8 cellular contexts compared by ENCODE assay signal in the genomic region with DNA sequence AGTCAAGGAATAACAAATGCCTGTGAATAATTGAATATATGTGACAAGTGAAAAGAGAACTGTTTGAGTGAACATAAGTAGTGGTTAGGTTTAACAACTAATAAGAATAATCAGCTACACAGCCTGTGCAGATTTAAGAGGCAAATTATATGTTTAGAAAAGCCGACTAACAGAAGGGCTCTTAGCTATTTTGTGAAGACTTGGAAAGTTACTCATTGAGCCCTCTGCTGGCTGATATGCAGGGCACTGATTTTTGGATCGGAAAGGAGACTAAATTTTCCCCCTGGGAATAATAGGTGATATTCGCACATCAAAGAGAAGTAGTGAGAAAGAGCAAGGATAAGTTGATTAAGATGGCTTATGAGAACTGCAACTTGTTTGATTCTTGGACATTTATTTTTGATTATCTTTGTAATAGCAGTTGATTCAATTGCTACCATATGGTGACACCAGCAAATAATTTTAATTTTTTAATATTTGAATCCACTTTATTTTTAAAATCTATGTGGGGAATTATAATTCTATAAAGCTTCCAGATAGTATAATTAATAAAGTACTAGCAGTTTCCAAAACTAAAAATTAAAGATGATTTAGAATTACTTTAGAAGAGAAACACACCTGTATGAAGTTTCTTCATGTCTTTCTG.
A peak's percentile ranks its signal among the peaks of the same experiment; 100 is the strongest.
DNase-seq lines count a peak whose midpoint lies in the region; ATAC-seq and TF ChIP-seq lines count a peak whose summit lies in the region.

No MANE protein-coding gene starts in this region.

- no peak overlapping the region for H3K27ac Mint-ChIP-seq in activated naive CD4-positive, alpha-beta T cell treated with anti-CD3 and anti-CD28 coated beads for 36 hours
- H3K27ac Mint-ChIP-seq in activated T-cell treated with anti-CD3 and anti-CD28 coated beads, Interleukin-2, amount 50 U/mL, for 24 hours, result no peak overlapping the region

- CTCF ChIA-PET in RWPE1 (lab: Yijun Ruan, JAX), result interaction anchor here (0.5 to 1.3 kb wide), 12 partner anchors 9 to 567 kb away, joined by 3 to 7 read pairs (median 3); no protein-coding TSS in a partner anchor
- CTCF ChIA-PET in activated naive CD4-positive, alpha-beta T cell treated with anti-CD3 and anti-CD28 coated beads for 36 hours (lab: Charles Lee), result interaction anchor here (0.7 kb wide), 1 partner anchor 332 kb away, joined by 3 read pairs; no protein-coding TSS in a partner anchor

- H3K9me3 Mint-ChIP-seq in activated naive CD4-positive, alpha-beta T cell treated with anti-CD3 and anti-CD28 coated beads for 36 hours, result peaks cover 1% of the 10 kb centered on the region
- H3K9me3 Mint-ChIP-seq in activated T-cell treated with anti-CD3 and anti-CD28 coated beads, Interleukin-2, amount 50 U/mL, for 24 hours, result no peaks in the 10 kb centered on the region

- no peak overlapping the region for H3K4me3 Mint-ChIP-seq in activated naive CD4-positive, alpha-beta T cell treated with anti-CD3 and anti-CD28 coated beads for 36 hours
- no peak overlapping the region for H3K4me3 Mint-ChIP-seq in activated T-cell treated with anti-CD3 and anti-CD28 coated beads, Interleukin-2, amount 50 U/mL, for 24 hours

- H3K27me3 ChIP-seq in gastroesophageal sphincter (no peaks in the 10 kb centered on the region), sigmoid colon (no peaks in the 10 kb centered on the region)

- H3K4me1 ChIP-seq in gastroesophageal sphincter (peaks cover 0 to 6% (median 0%) of the 10 kb centered on the region in 3 donors), sigmoid colon (peaks cover 0 to 13% (median 3%) of the 10 kb centered on the region in 4 donors)

- H3K36me3 ChIP-seq in gastroesophageal sphincter (no peaks in the 10 kb centered on the region), sigmoid colon (no peaks in the 10 kb centered on the region)

- H3K27ac ChIP-seq in RWPE1 (no peak overlapping the region), gastroesophageal sphincter (no peak overlapping the region), sigmoid colon (no peak overlapping the region)

- intact Hi-C loops in sigmoid colon (cut with DNase I), result loop anchor here (1.0 to 5.0 kb wide), 2 partner anchors 156 to 181 kb away; partner anchors contain the start of gene NLGN1
- intact Hi-C loops in activated naive CD4-positive, alpha-beta T cell treated with anti-CD3 and anti-CD28 coated beads for 36 hours (cut with micrococcal nuclease), result no loop called here

- TF ChIP-seq CTCF in RWPE1 (conservative IDR thresholded peaks at IDR 0.05; ENCODE audit: low read depth) (peak; percentile 72), gastroesophageal sphincter (IDR thresholded peaks at IDR 0.05) (peak; percentile 63 to 76 (median 66)), sigmoid colon (IDR thresholded peaks at IDR 0.05) (peak in 3 of 4 experiments; percentile 38 to 74 (median 70))

- no peaks in the 10 kb centered on the region for H3K4me1 Mint-ChIP-seq in activated naive CD4-positive, alpha-beta T cell treated with anti-CD3 and anti-CD28 coated beads for 36 hours (ENCODE audit: low read depth)
- H3K4me1 Mint-ChIP-seq in activated T-cell treated with anti-CD3 and anti-CD28 coated beads, Interleukin-2, amount 50 U/mL, for 24 hours (ENCODE audit: low read depth), result no peaks in the 10 kb centered on the region

- H3K4me3 ChIP-seq in gastroesophageal sphincter, result no peak overlapping the region
- H3K4me3 ChIP-seq in sigmoid colon, result no peak overlapping the region

- peaks cover 3% of the 10 kb centered on the region for H3K27me3 Mint-ChIP-seq in activated naive CD4-positive, alpha-beta T cell treated with anti-CD3 and anti-CD28 coated beads for 36 hours (ENCODE audit: low read depth)
- no peaks in the 10 kb centered on the region for H3K27me3 Mint-ChIP-seq in activated T-cell treated with anti-CD3 and anti-CD28 coated beads, Interleukin-2, amount 50 U/mL, for 24 hours

- POLR2A ChIA-PET in RWPE1 (lab: Yijun Ruan, JAX; ENCODE audit: low non-redundant PET), result no interaction called here

- peak; percentile 72 for ATAC-seq in HG03159 (IDR thresholded peaks at IDR 0.05; ENCODE audit: unreplicated experiment)
- ATAC-seq in gastroesophageal sphincter, result peak; percentile 50

- TF ChIP-seq POLR2A in gastroesophageal sphincter (IDR thresholded peaks at IDR 0.05), result no peak
- TF ChIP-seq POLR2A in sigmoid colon (IDR thresholded peaks at IDR 0.05), result no peak

- WGBS in gastroesophageal sphincter (ENCODE audit: low coverage in 1 of 2), 2 donors, result 0 to 9% methylated on average over 3 of the region's 3 CpGs
- 15 to 33% methylated on average over 3 of the region's 3 CpGs for whole genome bisulfite sequencing in sigmoid colon, 2 donors

- no peaks in the 10 kb centered on the region for H3K9me3 ChIP-seq in gastroesophageal sphincter
- H3K9me3 ChIP-seq in sigmoid colon, result no peaks in the 10 kb centered on the region

- no peaks in the 10 kb centered on the region for H3K36me3 Mint-ChIP-seq in activated naive CD4-positive, alpha-beta T cell treated with anti-CD3 and anti-CD28 coated beads for 36 hours (ENCODE audit: low read depth)
- no peaks in the 10 kb centered on the region for H3K36me3 Mint-ChIP-seq in activated T-cell treated with anti-CD3 and anti-CD28 coated beads, Interleukin-2, amount 50 U/mL, for 24 hours (ENCODE audit: low read depth)

- TF ChIP-seq EP300 in gastroesophageal sphincter (IDR thresholded peaks at IDR 0.05) (no peak), sigmoid colon (IDR thresholded peaks at IDR 0.05) (no peak)

- DNase-seq in DMS114 treated with DMSO at 0.1 percent for 48 hours (lab: John Stamatoyannopoulos, UW; ENCODE audit: unreplicated experiment) (peak; percentile 47), RWPE1 (ENCODE audit: low spot score) (peak; percentile 8), sigmoid colon (no peak)
- DNase-seq in activated naive CD4-positive, alpha-beta T cell treated with anti-CD3 and anti-CD28 coated beads for 36 hours, result no peak
- no peak for DNase-seq in activated CD4-positive, alpha-beta T cell treated with anti-CD3 and anti-CD28 coated beads, Interleukin-2, amount 50 U/mL, for 1 hour
- no peak for DNase-seq in activated T-cell treated with anti-CD3 and anti-CD28 coated beads, Interleukin-2, amount 50 U/mL, for 24 hours

Comparison
In these comparisons a context has a peak if more than half of its experiments do, and no peak if none do; other contexts are left out.
1. DNase-seq: peak in DMS114 treated with DMSO at 0.1 percent for 48 hours (single experiment) and RWPE1 (single experiment); none in sigmoid colon (single experiment), activated naive CD4-positive, alpha-beta T cell treated with anti-CD3 and anti-CD28 coated beads for 36 hours (single experiment), activated CD4-positive, alpha-beta T cell treated with anti-CD3 and anti-CD28 coated beads, Interleukin-2, amount 50 U/mL, for 1 hour (single experiment) and activated T-cell treated with anti-CD3 and anti-CD28 coated beads, Interleukin-2, amount 50 U/mL, for 24 hours (single experiment).
2. Peak in every context shown above with its lines, with median percentiles within 50 percentile points of each other: CTCF ChIP-seq.